Comparison of ENCODE assay signal across 10 cellular contexts in genomic region chr2:63792523-63792922, GRCh38. TPM values are rescaled to one million over a fixed set of nuclear protein-coding genes. Genes with fewer than 3 reads are reported as not detected.
DNase-seq lines count a peak whose midpoint lies in the region; ATAC-seq and TF ChIP-seq lines count a peak whose summit lies in the region.
"Had no signal": no experiment of that assay in that cellular context is flagged by ENCODE, and none has a peak within 500 bp of the region (broad histone marks: within the 10 kb centered on the region; RNA-seq: fewer than 3 reads in every experiment).

No MANE protein-coding gene starts in this region.

- no peak for DNase-seq in activated naive CD4-positive, alpha-beta T cell treated with anti-CD3 and anti-CD28 coated beads, Interleukin-2, amount 50 U/mL, for 72 hours (ENCODE audit: low spot score in 2 of 2)
- no peak for DNase-seq in activated naive CD4-positive, alpha-beta T cell treated with anti-CD3 and anti-CD28 coated beads, Interleukin-2, amount 50 U/mL, for 16 hours
- peak; percentile 78 for DNase-seq in fibroblast of the conjunctiva (ENCODE audit: low read depth)
- peak; percentile 68 for DNase-seq in stromal cell of bone marrow (ENCODE audit: low read depth)
- DNase-seq in HUDEP-2 (lab: John Stamatoyannopoulos, UW; ENCODE audit: unreplicated experiment in 76 of 76) = no peak
- DNase-seq in HuH-7.5 (ENCODE audit: low spot score) = no peak
- DNase-seq: BE2C, NCI-H1105 had no signal

- peak overlapping the region in 1 of 2 donors; percentile 26 for H3K27ac Mint-ChIP-seq in activated naive CD4-positive, alpha-beta T cell treated with anti-CD3 and anti-CD28 coated beads, Interleukin-2, amount 50 U/mL, for 72 hours

- ATAC-seq in activated naive CD4-positive, alpha-beta T cell treated with anti-CD3 and anti-CD28 coated beads, Interleukin-2, amount 50 U/mL, for 72 hours = peak; percentile 50 to 84
- ATAC-seq in SK-N-SH treated with all-trans-retinoic acid at 6 μM for 48 hours (peak; percentile 68), HG03469 (IDR thresholded peaks at IDR 0.05; ENCODE audit: unreplicated experiment) (no peak)

- H3K9me3 Mint-ChIP-seq in activated naive CD4-positive, alpha-beta T cell treated with anti-CD3 and anti-CD28 coated beads, Interleukin-2, amount 50 U/mL, for 72 hours = peaks cover 0 to 13% of the 10 kb centered on the region in 2 donors

- peaks cover 4 to 9% of the 10 kb centered on the region in 2 donors for H3K36me3 Mint-ChIP-seq in activated naive CD4-positive, alpha-beta T cell treated with anti-CD3 and anti-CD28 coated beads, Interleukin-2, amount 50 U/mL, for 72 hours

TF ChIP-seq in SK-N-SH treated with all-trans-retinoic acid at 6 μM for 48 hours, 23 proteins besides CTCF, POLR2A, EP300 and RAD21:
- TF ChIP-seq PATZ1 (CRISPR knock-in tag; IDR thresholded peaks at IDR 0.05; ENCODE audit: borderline replicate concordance) = no peak
- no peak for TF ChIP-seq ISL1 (CRISPR knock-in tag; IDR thresholded peaks at IDR 0.05)
- TF ChIP-seq ZFP30 (CRISPR knock-in tag; IDR thresholded peaks at IDR 0.05) = no peak
- no peak for TF ChIP-seq ARNTL (CRISPR knock-in tag; IDR thresholded peaks at IDR 0.05; ENCODE audit: borderline replicate concordance, low read depth)
- TF ChIP-seq TCF4 (CRISPR knock-in tag; IDR thresholded peaks at IDR 0.05; ENCODE audit: borderline replicate concordance) = no peak
- no peak for TF ChIP-seq CSRNP3 (CRISPR knock-in tag; IDR thresholded peaks at IDR 0.05)
- TF ChIP-seq ESRRG (CRISPR knock-in tag; IDR thresholded peaks at IDR 0.05) = no peak
- TF ChIP-seq SNAI2 (CRISPR knock-in tag; IDR thresholded peaks at IDR 0.05) = no peak

RNA-seq across cellular contexts. Expression of gene UGP2, which starts 49.2 kb away (rescaled TPM):
- 100 to 1,000 TPM in 1 of 2 donors, 10 to 100 TPM in 1; 97.2 to 100 TPM for total RNA-seq in activated naive CD4-positive, alpha-beta T cell treated with anti-CD3 and anti-CD28 coated beads, Interleukin-2, amount 50 U/mL, for 72 hours

Comparison
In these comparisons a context has a peak if more than half of its experiments do, and no peak if none do; other contexts are left out.
1. DNase-seq: peak in fibroblast of the conjunctiva (single experiment) and stromal cell of bone marrow (single experiment); none in activated naive CD4-positive, alpha-beta T cell treated with anti-CD3 and anti-CD28 coated beads, Interleukin-2, amount 50 U/mL, for 72 hours (0 of 2), activated naive CD4-positive, alpha-beta T cell treated with anti-CD3 and anti-CD28 coated beads, Interleukin-2, amount 50 U/mL, for 16 hours (single experiment), HUDEP-2 (0 of 76) and HuH-7.5 (single experiment).